ENCODE assay signal across 27 cellular contexts in the genomic region with DNA sequence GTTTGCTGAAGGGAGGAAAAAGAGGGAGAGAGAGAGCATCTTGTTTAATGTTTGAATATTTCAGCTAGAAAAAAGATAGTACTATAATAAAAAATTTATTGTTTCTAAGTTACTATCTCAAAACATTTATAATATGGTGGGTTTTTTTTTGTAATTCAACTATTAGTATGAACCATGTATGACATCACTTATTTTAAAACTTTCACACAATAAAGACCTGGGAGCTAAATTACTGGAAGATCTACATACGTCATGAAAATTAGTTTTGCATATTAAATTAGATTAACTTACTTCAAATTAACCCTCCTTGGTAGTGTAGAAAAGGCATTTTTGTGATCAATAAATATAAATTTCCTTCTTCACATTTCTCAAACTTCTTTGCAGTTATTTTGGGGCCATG.
"Had no signal": no experiment of that assay in that cellular context is flagged by ENCODE, and none has a peak within 500 bp of the region (broad histone marks: within the 10 kb centered on the region; RNA-seq: fewer than 3 reads in every experiment).

No MANE protein-coding gene starts in this region.

- DNase-seq: stimulated activated CD4-positive, alpha-beta T cell treated with anti-CD3 and anti-CD28 coated beads, Interleukin-2, amount 100 ng/mL, for 48 hours; stimulated activated CD4-positive, alpha-beta T cell treated with anti-CD3 and anti-CD28 coated beads, Interleukin-4, amount 100 ng/mL, for 1 hour; stimulated activated CD4-positive, alpha-beta T cell treated with anti-CD3 and anti-CD28 coated beads, Interleukin-4, amount 100 ng/mL, for 24 hours; stimulated activated CD4-positive, alpha-beta T cell treated with anti-CD3 and anti-CD28 coated beads, Interleukin-4, amount 100 ng/mL, for 4 hours; stimulated activated CD8-positive, alpha-beta memory T cell treated with anti-CD3 and anti-CD28 coated beads, Interleukin-4, amount 100 ng/mL, for 48 hours; stimulated activated naive B cell treated with anti-CD40 and anti-IgM and Interleukin-4, amounts not matched to agents 10 μg/mL and 1 μg/mL and 100 μg/mL, for 72 hours; stimulated activated naive CD4-positive, alpha-beta T cell; stimulated activated naive CD4-positive, alpha-beta T cell treated with Interleukin-2 at 50 U/mL for 16 hours; stimulated activated naive CD8-positive, alpha-beta T cell treated with anti-CD3 and anti-CD28 coated beads, Interleukin-15, amount 100 ng/mL, for 72 hours; stimulated activated naive CD8-positive, alpha-beta T cell treated with anti-CD3 and anti-CD28 coated beads, Interleukin-15, Interleukin-2, amounts not matched to agents 100 U/mL and 50 U/mL, for 24 hours; stomach; substantia nigra; testis; thyroid gland; tibial artery; transverse colon; trophoblast cell; upper lobe of left lung; upper lobe of right lung; uterus had no signal

- H3K27ac ChIP-seq: stomach, suprapubic skin, testis, thoracic aorta, thyroid gland, tibial artery, tibial nerve, transverse colon, upper lobe of left lung, upper lobe of right lung, uterus, vagina had no signal

- ATAC-seq: stimulated activated effector memory CD8-positive, alpha-beta T cell treated with anti-CD3 and anti-CD28 coated beads, Interleukin-12 subunit alpha, Interleukin-12 subunit beta, amount 100 ng/mL, for 72 hours; stimulated activated memory B cell treated with anti-CD40 and anti-IgM and Interleukin-4, amounts not matched to agents 10 μg/mL and 1 μg/mL and 100 μg/mL, for 72 hours; stimulated activated naive B cell treated with anti-CD40 and anti-IgM and Interleukin-4, amounts not matched to agents 10 μg/mL and 1 μg/mL and 100 μg/mL, for 72 hours; stimulated activated naive CD8-positive, alpha-beta T cell treated with anti-CD3 and anti-CD28 coated beads, Interleukin-15, amount 100 ng/mL, for 72 hours; stimulated activated naive CD8-positive, alpha-beta T cell treated with anti-CD3 and anti-CD28 coated beads, Interleukin-15, Interleukin-2, amounts not matched to agents 100 U/mL and 50 U/mL, for 24 hours; upper lobe of right lung had no signal

- H3K9me3 ChIP-seq: stomach, suprapubic skin, testis, thoracic aorta, thyroid gland, tibial artery, tibial nerve, transverse colon, upper lobe of left lung, upper lobe of right lung, uterus, vagina had no signal

- H3K4me1 ChIP-seq: stomach, suprapubic skin, testis, thyroid gland, tibial artery, tibial nerve, transverse colon, upper lobe of left lung, upper lobe of right lung, uterus, vagina had no signal

- H3K4me3 ChIP-seq: stomach, suprapubic skin, testis, thoracic aorta, thyroid gland, tibial artery, tibial nerve, transverse colon, upper lobe of left lung, upper lobe of right lung, uterus, vagina had no signal

- FAIRE-seq: urothelium cell line had no signal

- H3K27me3 ChIP-seq: stomach, suprapubic skin, testis, thyroid gland, tibial artery, tibial nerve, transverse colon, upper lobe of left lung, upper lobe of right lung, uterus, vagina had no signal

- H3K36me3 ChIP-seq: stomach, suprapubic skin, thoracic aorta, thyroid gland, tibial artery, tibial nerve, transverse colon, upper lobe of left lung, upper lobe of right lung, uterus, vagina had no signal
